19 cellular contexts compared by ENCODE assay signal in the genomic region with DNA sequence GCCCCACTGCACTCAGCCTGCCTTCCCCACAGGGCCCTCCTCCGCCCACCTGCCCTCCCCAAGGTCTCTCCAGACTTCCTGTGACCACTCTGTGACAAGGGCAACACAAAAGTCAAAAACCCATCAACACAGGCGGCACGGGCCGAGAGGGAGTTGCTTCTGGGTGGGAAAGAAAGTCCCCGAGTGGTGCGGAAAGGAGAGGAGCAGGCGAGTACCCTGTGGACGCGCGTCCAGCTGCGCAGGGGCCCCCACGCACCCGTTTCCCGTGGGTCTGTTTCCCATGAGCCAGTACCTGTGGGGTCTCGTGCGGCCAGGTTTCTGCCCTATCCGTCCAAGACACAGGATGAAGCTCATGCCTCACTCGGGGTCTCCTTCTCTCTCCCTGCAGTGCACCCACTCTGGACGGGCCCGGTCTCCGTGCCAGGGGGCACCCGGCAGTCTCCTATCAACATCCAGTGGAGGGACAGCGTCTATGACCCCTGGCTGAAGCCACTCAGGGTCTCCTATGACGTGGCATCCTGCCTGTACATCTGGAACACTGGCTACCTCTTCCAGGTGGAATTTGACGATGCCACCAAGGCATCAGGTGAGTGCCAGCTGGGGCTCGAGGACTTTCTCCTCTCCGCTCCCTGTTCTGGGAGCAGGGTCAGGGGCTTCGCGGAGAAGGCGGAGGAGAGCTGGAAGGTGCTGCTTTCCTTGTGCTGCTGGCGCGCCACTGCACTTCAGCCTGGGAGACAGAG. TPM values are rescaled to one million over a fixed set of nuclear protein-coding genes. Genes with fewer than 3 reads are reported as not detected.
DNase-seq lines count a peak whose midpoint lies in the region; ATAC-seq and TF ChIP-seq lines count a peak whose summit lies in the region.
"Had no signal": no experiment of that assay in that cellular context is flagged by ENCODE, and none has a peak within 500 bp of the region (broad histone marks: within the 10 kb centered on the region; RNA-seq: fewer than 3 reads in every experiment).

No MANE protein-coding gene starts in this region.

- peaks cover 6% of the 10 kb centered on the region; the same call in 1 of the 2 replicates for H3K36me3 ChIP-seq in OCI-LY1 (ENCODE audit: insufficient read depth, low read length)
- peaks cover 4 to 14% (median 6%) of the 10 kb centered on the region in 4 donors for H3K36me3 ChIP-seq in liver (ENCODE audit: control insufficient read depth in 4 of 4, insufficient read depth in 3 of 4, low read depth in 1 of 4, low read length in 3 of 4)
- no peaks in the 10 kb centered on the region for H3K36me3 ChIP-seq in upper lobe of right lung
- H3K36me3 ChIP-seq: SJSA1 had no signal

- no peak overlapping the region for H2BK20ac ChIP-seq in H9 (ENCODE audit: low read depth, low read length, poor library complexity, severe bottlenecking)

- H4K5ac ChIP-seq in H9 (ENCODE audit: insufficient read length, low read depth, low read length): no peak overlapping the region

- no peaks in the 10 kb centered on the region for H3K4me1 ChIP-seq in H9 (ENCODE audit: insufficient read depth, low read length)
- H3K4me1 ChIP-seq in OCI-LY1 (ENCODE audit: insufficient read depth, low read length, severe bottlenecking): peaks cover 82% of the 10 kb centered on the region
- peaks cover 11 to 28% (median 20%) of the 10 kb centered on the region in 4 donors for H3K4me1 ChIP-seq in liver (ENCODE audit: control insufficient read depth in 4 of 4, insufficient read depth in 4 of 4, low read length in 3 of 4)
- no peaks in the 10 kb centered on the region for H3K4me1 ChIP-seq in upper lobe of right lung
- H3K4me1 ChIP-seq: SJSA1 had no signal

- H3K9me3 Mint-ChIP-seq in H9: peaks cover 2 to 3% of the 10 kb centered on the region in 2 experiments; a peak in 4 of 5 replicates
- H3K9me3 Mint-ChIP-seq: CD4-positive, alpha-beta T cell had no signal

- H3K9ac ChIP-seq in H9 (ENCODE audit: extremely low read depth, insufficient read length, low read length) (no peak overlapping the region), OCI-LY1 (ENCODE audit: low read length) (peak overlapping the region; percentile 85), liver (ENCODE audit: low read depth in 1 of 2, low read length in 2 of 2) (no peak overlapping the region)

- H3K4me3 Mint-ChIP-seq in H9: no peak overlapping the region
- H3K4me3 Mint-ChIP-seq: CD4-positive, alpha-beta T cell had no signal

- peaks cover 0 to 7% of the 10 kb centered on the region in 2 experiments; a peak in 1 of 4 replicates for H3K4me1 Mint-ChIP-seq in H9

- H3K79me2 ChIP-seq in H9 (ENCODE audit: insufficient read depth, low read length) (no peaks in the 10 kb centered on the region), OCI-LY1 (ENCODE audit: insufficient read depth, low read length) (no peaks in the 10 kb centered on the region)

- TF ChIP-seq CTCF in H9 (conservative IDR thresholded peaks at IDR 0.05) (no peak), OCI-LY1 (IDR thresholded peaks at IDR 0.05; ENCODE audit: low read length) (no peak), liver (IDR thresholded peaks at IDR 0.05; ENCODE audit: low read depth, low read length, missing input control) (no peak), upper lobe of right lung (IDR thresholded peaks at IDR 0.05) (no peak)

- no peaks in the 10 kb centered on the region for H3F3A ChIP-seq in OCI-LY1 (ENCODE audit: insufficient read depth, low read length)

- H4K91ac ChIP-seq in H9 (ENCODE audit: insufficient read length, low read depth, low read length): no peak overlapping the region

- H4K20me1 ChIP-seq in H9 (ENCODE audit: control insufficient read depth, insufficient read depth, insufficient read length): no peaks in the 10 kb centered on the region
- no peaks in the 10 kb centered on the region for H4K20me1 ChIP-seq in OCI-LY1 (ENCODE audit: insufficient read depth, low read length)

- H3K27me3 Mint-ChIP-seq in H9 (ENCODE audit: low read depth): no peaks in the 10 kb centered on the region
- H3K27me3 Mint-ChIP-seq: CD4-positive, alpha-beta T cell had no signal

- WGBS in H9 (ENCODE audit: extremely low coverage, insufficient read length, low lambda C conversion rate): no CpG with 5 or more reads among the region's 32 CpGs
- WGBS in liver: 91% methylated on average over 32 of the region's 32 CpGs

- H3K27ac ChIP-seq in H9 (ENCODE audit: insufficient read length, low read depth, low read length) (no peak overlapping the region), OCI-LY1 (ENCODE audit: low read depth, low read length, poor library complexity, severe bottlenecking) (peak overlapping the region; percentile 96), liver (ENCODE audit: low read depth in 1 of 2, low read length in 2 of 2) (peak overlapping the region; percentile 14 to 60), upper lobe of right lung (no peak overlapping the region)
- H3K27ac ChIP-seq: SJSA1 had no signal

- H3K23ac ChIP-seq in H9 (ENCODE audit: insufficient read length, low read depth, low read length): no peak overlapping the region

- H3K9me2 ChIP-seq in OCI-LY1 (ENCODE audit: low read depth, low read length): no peaks in the 10 kb centered on the region

- H3K79me1 ChIP-seq in H9 (ENCODE audit: insufficient read depth, low read depth, low read length, poor library complexity, severe bottlenecking): no peaks in the 10 kb centered on the region

- no peak overlapping the region for H3K18ac ChIP-seq in H9 (ENCODE audit: insufficient read length, low read depth, low read length)

- no peak overlapping the region for H3K4ac ChIP-seq in H9 (ENCODE audit: low read depth, low read length)

- H3T11ph ChIP-seq in H9 (ENCODE audit: low read length): no peak overlapping the region

- TF ChIP-seq RAD21 in liver (IDR thresholded peaks at IDR 0.05): no peak

- H3K9me3 ChIP-seq in H9 (ENCODE audit: control insufficient read depth, low read depth, low read length): no peaks in the 10 kb centered on the region
- H3K9me3 ChIP-seq in OCI-LY1 (ENCODE audit: low read length): no peaks in the 10 kb centered on the region
- H3K9me3 ChIP-seq in liver (ENCODE audit: control insufficient read depth in 4 of 4, low read length in 3 of 4): no peaks in the 10 kb centered on the region
- no peaks in the 10 kb centered on the region for H3K9me3 ChIP-seq in upper lobe of right lung
- H3K9me3 ChIP-seq: SJSA1 had no signal

- no peak overlapping the region for H4K8ac ChIP-seq in H9 (replicated peaks; ENCODE audit: insufficient read length, low read depth, low read length)

- H3K23me2 ChIP-seq in H9 (ENCODE audit: insufficient read length, low read depth, low read length, poor library complexity, severe bottlenecking): no peaks in the 10 kb centered on the region

- DNase-seq in H9 (peak; percentile 23), upper lobe of right lung (peak; percentile 57), DMS79 (lab: John Stamatoyannopoulos, UW) (no peak), T-helper 2 cell (no peak)
- DNase-seq: CD4-positive, alpha-beta T cell; DMS53; NCI-H1105; NCI-H1694 treated with DMSO at 0.1 percent for 48 hours; NCI-H226; NCI-H526; PC-3; SW 1271 had no signal

- no peak overlapping the region for H3K27ac Mint-ChIP-seq in H9
- H3K27ac Mint-ChIP-seq: CD4-positive, alpha-beta T cell had no signal

- H2AFZ ChIP-seq in H9 (ENCODE audit: low read length) (no peak overlapping the region), OCI-LY1 (ENCODE audit: low read length) (no peak overlapping the region)

- peaks cover 0 to 4% (median 0%) of the 10 kb centered on the region in 3 experiments; a peak in 1 of 7 replicates for H3K36me3 Mint-ChIP-seq in H9 (ENCODE audit: insufficient read depth in 1 of 3, low read depth in 3 of 3)

- H3K14ac ChIP-seq in H9 (ENCODE audit: insufficient read depth, low read length): no peak overlapping the region

- H3K4me2 ChIP-seq in H9 (ENCODE audit: insufficient read depth, insufficient read length, low read length) (no peak overlapping the region), OCI-LY1 (ENCODE audit: low read length) (peak overlapping the region; percentile 85)

- ATAC-seq in upper lobe of right lung (peak; percentile 10), HG03039 (IDR thresholded peaks at IDR 0.05; ENCODE audit: unreplicated experiment) (no peak)
- ATAC-seq: HCT116, K562, PC-3 had no signal

- H2BK5ac ChIP-seq in H9 (ENCODE audit: insufficient read length, low read length): no peak overlapping the region

- H2AK5ac ChIP-seq in H9 (ENCODE audit: insufficient read length, low read length): no peak overlapping the region

- no peak overlapping the region for H2BK15ac ChIP-seq in H9 (ENCODE audit: low read depth, low read length)

- no peak overlapping the region for H3K56ac ChIP-seq in H9 (ENCODE audit: insufficient read length, low read depth, low read length)

- H3K4me3 ChIP-seq in OCI-LY1 (ENCODE audit: low read depth, low read length, poor library complexity, severe bottlenecking) (peak overlapping the region; percentile 70), liver (ENCODE audit: low read depth in 1 of 3, low read length in 3 of 3) (no peak overlapping the region), upper lobe of right lung (no peak overlapping the region)
- H3K4me3 ChIP-seq: K562, SJSA1 had no signal

- no peak overlapping the region for H2BK120ac ChIP-seq in H9 (ENCODE audit: low read depth, low read length, poor library complexity, severe bottlenecking)

- H2BK12ac ChIP-seq in H9 (ENCODE audit: insufficient read length, low read depth, low read length): no peak overlapping the region

- H3K27me3 ChIP-seq in H9 (ENCODE audit: insufficient read depth, low read length): no peaks in the 10 kb centered on the region
- no peaks in the 10 kb centered on the region for H3K27me3 ChIP-seq in OCI-LY1 (ENCODE audit: insufficient read depth, low read length)
- H3K27me3 ChIP-seq in liver (ENCODE audit: control insufficient read depth in 4 of 4, insufficient read depth in 4 of 4, low read length in 3 of 4): no peaks in the 10 kb centered on the region
- H3K27me3 ChIP-seq in upper lobe of right lung: no peaks in the 10 kb centered on the region
- H3K27me3 ChIP-seq: SJSA1 had no signal

- intact Hi-C loops in upper lobe of right lung (cut with DNase I): no loop called here

RNA-seq across cellular contexts. Expression of a gene that starts 12.2 kb away (rescaled TPM):
- 90.1 and 90.2 TPM in 2 replicates for total RNA-seq in H9 (2021)
- total RNA-seq in liver: 10 to 100 TPM; 10.0 TPM
- polyA plus RNA-seq in liver: 10 to 100 TPM; 13.4 to 15.4 TPM
- total RNA-seq in upper lobe of right lung: 51.5 TPM

RNA-seq across cellular contexts. Expression of a gene that starts 27.4 kb away (rescaled TPM):
- 25.6 and 25.8 TPM in 2 replicates for total RNA-seq in H9 (2021)
- total RNA-seq in liver: 10 to 100 TPM; 16.1 to 16.5 TPM
- polyA plus RNA-seq in liver: 1 to 10 TPM; 3.6 to 9.2 TPM
- 36.0 TPM for total RNA-seq in upper lobe of right lung

RNA-seq across cellular contexts. Expression of a gene that starts 31.7 kb away (rescaled TPM):
- total RNA-seq in H9 (2021) (0.70 and 1.4 TPM in 2 replicates), liver (under 1 TPM in 1 of 2 donors, not detected in 1; 0.70 TPM), upper lobe of right lung (not detected)
- polyA plus RNA-seq in liver: not detected
- total RNA-seq: M059J, PC-3, SJSA1 had no signal

RNA-seq across cellular contexts. Expression of a gene that starts 39.4 kb away (rescaled TPM):
- total RNA-seq in H9 (2021) (1.4 and 2.5 TPM in 2 replicates), liver (1 to 10 TPM in 1 of 2 donors, under 1 TPM in 1; 0.42 to 1.0 TPM), upper lobe of right lung (8.6 TPM)
- 1 to 10 TPM; 1.4 to 2.8 TPM for polyA plus RNA-seq in liver
- total RNA-seq: SJSA1 had no signal

RNA-seq across cellular contexts. Expression of a gene that starts 52.3 kb away (rescaled TPM):
- total RNA-seq in H9 (2021) (57.3 and 61.2 TPM in 2 replicates), liver (1 to 10 TPM; 3.2 to 4.7 TPM), upper lobe of right lung (6.1 TPM)
- 1 to 10 TPM; 2.3 to 3.0 TPM for polyA plus RNA-seq in liver

Comparison
In these comparisons a context has a peak if more than half of its experiments do, and no peak if none do; other contexts are left out.
1. DNase-seq: peak in H9 (single experiment) and upper lobe of right lung (single experiment); none in DMS79 (single experiment) and T-helper 2 cell (0 of 5).
2. H3K27ac ChIP-seq: peak in OCI-LY1 (single experiment) and liver (2 of 2); none in H9 (single experiment) and upper lobe of right lung (single experiment).